Comparison of ENCODE assay signal across 1 cellular context in genomic region chr18:79725486-79725885, GRCh38.
TF ChIP-seq lines count a peak whose summit lies in the region.

No MANE protein-coding gene starts in this region.

TF ChIP-seq in GM23338, 12 proteins besides CTCF, POLR2A, EP300 and RAD21:
- no peak for TF ChIP-seq POLR2AphosphoS5 (IDR thresholded peaks at IDR 0.05; ENCODE audit: low read depth)
- no peak for TF ChIP-seq STAT1 (IDR thresholded peaks at IDR 0.05; ENCODE audit: unreplicated experiment)
- no peak for TF ChIP-seq EZH2phosphoT487 (IDR thresholded peaks at IDR 0.05; ENCODE audit: unreplicated experiment)
- no peak for TF ChIP-seq REST (IDR thresholded peaks at IDR 0.05; ENCODE audit: unreplicated experiment)
- no peak for TF ChIP-seq EZH2 (IDR thresholded peaks at IDR 0.05; ENCODE audit: low read depth, unreplicated experiment)
- no peak for TF ChIP-seq CREB1 (CRISPR knock-in tag; IDR thresholded peaks at IDR 0.05; ENCODE audit: low read depth)
- no peak for TF ChIP-seq ZNF114 (CRISPR knock-in tag; IDR thresholded peaks at IDR 0.05)
- TF ChIP-seq ETS1 (IDR thresholded peaks at IDR 0.05) = no peak
TF ChIP-seq in GM23338: peak in this region for 0.
